In genomic region chr22:42328130-42328821, GRCh38 we compare ENCODE assay signal across 25 cellular contexts. TPM values are rescaled to one million over a fixed set of nuclear protein-coding genes. Genes with fewer than 3 reads are reported as not detected.
A peak's percentile ranks its signal among the peaks of the same experiment; 100 is the strongest.
DNase-seq lines count a peak whose midpoint lies in the region; ATAC-seq lines count a peak whose summit lies in the region.
"Had no signal": no experiment of that assay in that cellular context is flagged by ENCODE, and none has a peak within 500 bp of the region (broad histone marks: within the 10 kb centered on the region; RNA-seq: fewer than 3 reads in every experiment).

No MANE protein-coding gene starts in this region.

- H3K27ac ChIP-seq in SJCRH30 = no peak overlapping the region
- H3K27ac ChIP-seq: GM23248, Peyer's patch, skin epidermis, vagina had no signal

- H3K36me3 Mint-ChIP-seq in activated CD4-positive, alpha-beta T cell treated with anti-CD3 and anti-CD28 coated beads for 36 hours (ENCODE audit: low read depth) = no peaks in the 10 kb centered on the region
- H3K36me3 Mint-ChIP-seq in central memory CD8-positive, alpha-beta T cell (ENCODE audit: insufficient read depth) = peaks cover 18% of the 10 kb centered on the region
- H3K36me3 Mint-ChIP-seq: mesothelial cell of epicardium; natural killer cell treated with Interleukin-12 subunit alpha and Interleukin-12 subunit beta and Interleukin-15 and Interleukin-18, amount 100 ng/mL, for 72 hours had no signal

- POLR2A ChIA-PET in activated CD4-positive, alpha-beta T cell treated with anti-CD3 and anti-CD28 coated beads for 36 hours (lab: Charles Lee) = interaction anchor here (1.0 kb wide), 1 partner anchor 27 kb away, joined by 3 read pairs; no protein-coding TSS in a partner anchor

- DNase-seq in activated CD4-positive, alpha-beta T cell treated with anti-CD3 and anti-CD28 coated beads for 36 hours = peak; percentile 65
- DNase-seq in activated CD4-positive, alpha-beta T cell treated with anti-CD3 and anti-CD28 coated beads, Interleukin-2, amount 50 U/mL, for 1 hour = no peak
- DNase-seq in stimulated activated CD4-positive, alpha-beta T cell treated with anti-CD3 and anti-CD28 coated beads, Interleukin-1b, Interleukin-23, amount 100 ng/mL, for 48 hours = peak; percentile 39
- DNase-seq in stimulated activated CD4-positive, alpha-beta T cell treated with anti-CD3 and anti-CD28 coated beads, Interleukin-4, amount 100 ng/mL, for 1 hour = no peak
- DNase-seq in central memory CD8-positive, alpha-beta T cell (ENCODE audit: low spot score in 2 of 2) = no peak
- peak; percentile 25 for DNase-seq in stimulated activated naive CD8-positive, alpha-beta T cell treated with anti-CD3 and anti-CD28 coated beads, Interleukin-15, Interleukin-2, amounts not matched to agents 100 U/mL and 50 U/mL, for 24 hours
- DNase-seq in SJCRH30 = no peak
- no peak for DNase-seq in NCI-H146 treated with DMSO at 0.1 percent for 48 hours (lab: John Stamatoyannopoulos, UW; ENCODE audit: unreplicated experiment)
- DNase-seq: activated CD4-positive, alpha-beta T cell treated with anti-CD3 and anti-CD28 coated beads for 1 hour; activated effector memory CD4-positive, alpha-beta T cell treated with Interleukin-2 at 50 U/mL for 16 hours; effector CD4-positive, alpha-beta T cell; GM23248; HFFc6; Karpas-422; kidney; NCI-H1436 treated with DMSO at 0.1 percent for 48 hours; NCI-H2107; NCI-H748 treated with DMSO at 0.1 percent for 48 hours; Peyer's patch had no signal

- H3K4me3 ChIP-seq in SJCRH30 = no peak overlapping the region
- H3K4me3 ChIP-seq: GM23248, Peyer's patch, skin epidermis, vagina had no signal

- H3K9me3 ChIP-seq in SJCRH30 (replicated peaks) = no peaks in the 10 kb centered on the region
- H3K9me3 ChIP-seq: Peyer's patch, vagina had no signal

- H3K4me1 ChIP-seq in SJCRH30 = peaks cover 17% of the 10 kb centered on the region

- peak; percentile 77 for ATAC-seq in activated CD4-positive, alpha-beta T cell treated with anti-CD3 and anti-CD28 coated beads for 36 hours
- ATAC-seq in central memory CD8-positive, alpha-beta T cell (replicated peaks; ENCODE audit: extremely low read depth, poor library complexity, severe bottlenecking) = no peak
- peak; percentile 19 for ATAC-seq in stimulated activated naive CD8-positive, alpha-beta T cell treated with anti-CD3 and anti-CD28 coated beads, Interleukin-15, Interleukin-2, amounts not matched to agents 100 U/mL and 50 U/mL, for 24 hours
- ATAC-seq: HepG2 had no signal

- intact Hi-C loops in activated CD4-positive, alpha-beta T cell treated with anti-CD3 and anti-CD28 coated beads for 36 hours (cut with DNase I, micrococcal nuclease) = loop anchor here in 1 of 2 experiments (5.0 kb wide), 1 partner anchor 109 kb away; no protein-coding TSS in a partner anchor

- no peak overlapping the region for H3K4me3 Mint-ChIP-seq in activated CD4-positive, alpha-beta T cell treated with anti-CD3 and anti-CD28 coated beads for 36 hours
- H3K4me3 Mint-ChIP-seq in central memory CD8-positive, alpha-beta T cell = peak overlapping the region; percentile 10
- H3K4me3 Mint-ChIP-seq: HFFc6; mesothelial cell of epicardium; natural killer cell treated with Interleukin-12 subunit alpha and Interleukin-12 subunit beta and Interleukin-15 and Interleukin-18, amount 100 ng/mL, for 72 hours; stimulated activated naive CD8-positive, alpha-beta T cell treated with anti-CD3 and anti-CD28 coated beads, Interleukin-15, Interleukin-2, amounts not matched to agents 100 ng/mL and 50 ng/mL, for 24 hours had no signal

- no peaks in the 10 kb centered on the region for H3K27me3 Mint-ChIP-seq in activated CD4-positive, alpha-beta T cell treated with anti-CD3 and anti-CD28 coated beads for 36 hours
- H3K27me3 Mint-ChIP-seq in central memory CD8-positive, alpha-beta T cell = no peaks in the 10 kb centered on the region

- no peaks in the 10 kb centered on the region for H3K36me3 ChIP-seq in SJCRH30
- H3K36me3 ChIP-seq: Peyer's patch, vagina had no signal

- no peaks in the 10 kb centered on the region for H3K9me3 Mint-ChIP-seq in activated CD4-positive, alpha-beta T cell treated with anti-CD3 and anti-CD28 coated beads for 36 hours (ENCODE audit: low read depth)
- no peaks in the 10 kb centered on the region for H3K9me3 Mint-ChIP-seq in central memory CD8-positive, alpha-beta T cell
- H3K9me3 Mint-ChIP-seq: HFFc6; mesothelial cell of epicardium; stimulated activated naive CD8-positive, alpha-beta T cell treated with anti-CD3 and anti-CD28 coated beads, Interleukin-15, Interleukin-2, amounts not matched to agents 100 ng/mL and 50 ng/mL, for 24 hours had no signal

- H3K27me3 ChIP-seq in SJCRH30 = no peaks in the 10 kb centered on the region
- H3K27me3 ChIP-seq: Peyer's patch, vagina had no signal

- no peak overlapping the region for H3K27ac Mint-ChIP-seq in activated CD4-positive, alpha-beta T cell treated with anti-CD3 and anti-CD28 coated beads for 36 hours
- H3K27ac Mint-ChIP-seq in central memory CD8-positive, alpha-beta T cell (ENCODE audit: low read depth) = peak overlapping the region; percentile 82
- H3K27ac Mint-ChIP-seq: HFFc6; mesothelial cell of epicardium; stimulated activated naive CD8-positive, alpha-beta T cell treated with anti-CD3 and anti-CD28 coated beads, Interleukin-15, Interleukin-2, amounts not matched to agents 100 ng/mL and 50 ng/mL, for 24 hours had no signal

- CTCF ChIA-PET in activated CD4-positive, alpha-beta T cell treated with anti-CD3 and anti-CD28 coated beads for 36 hours (lab: Charles Lee) = no interaction called here

- H3K4me1 Mint-ChIP-seq in activated CD4-positive, alpha-beta T cell treated with anti-CD3 and anti-CD28 coated beads for 36 hours = peaks cover 55% of the 10 kb centered on the region
- peaks cover 46% of the 10 kb centered on the region for H3K4me1 Mint-ChIP-seq in central memory CD8-positive, alpha-beta T cell

RNA-seq across cellular contexts. Expression of gene TCF20, which starts 57.8 kb away (rescaled TPM):
- total RNA-seq in activated CD4-positive, alpha-beta T cell treated with anti-CD3 and anti-CD28 coated beads for 36 hours = 10 to 100 TPM; 64.1 to 68.3 TPM
- total RNA-seq in SJCRH30 (2014; rRNA removed; shearing (Covaris generic)) = 34.6 and 36.5 TPM in 2 replicates

Comparison
In these comparisons a context has a peak if more than half of its experiments do, and no peak if none do; other contexts are left out.
1. DNase-seq: peak in activated CD4-positive, alpha-beta T cell treated with anti-CD3 and anti-CD28 coated beads for 36 hours (single experiment), stimulated activated CD4-positive, alpha-beta T cell treated with anti-CD3 and anti-CD28 coated beads, Interleukin-1b, Interleukin-23, amount 100 ng/mL, for 48 hours (single experiment) and stimulated activated naive CD8-positive, alpha-beta T cell treated with anti-CD3 and anti-CD28 coated beads, Interleukin-15, Interleukin-2, amounts not matched to agents 100 U/mL and 50 U/mL, for 24 hours (single experiment); none in activated CD4-positive, alpha-beta T cell treated with anti-CD3 and anti-CD28 coated beads, Interleukin-2, amount 50 U/mL, for 1 hour (single experiment), stimulated activated CD4-positive, alpha-beta T cell treated with anti-CD3 and anti-CD28 coated beads, Interleukin-4, amount 100 ng/mL, for 1 hour (single experiment), central memory CD8-positive, alpha-beta T cell (0 of 2), SJCRH30 (0 of 2) and NCI-H146 treated with DMSO at 0.1 percent for 48 hours (single experiment).